1 cellular context compared by ENCODE assay signal in genomic region chr1:180630408-180631196, GRCh38.
A peak's percentile ranks its signal among the peaks of the same experiment; 100 is the strongest.
TF ChIP-seq lines count a peak whose summit lies in the region.

No MANE protein-coding gene starts in this region.

TF ChIP-seq in GM12878, 131 proteins besides CTCF, POLR2A, EP300 and RAD21:
- peak; percentile 35 to 44; a peak in 2 of 4 replicates for TF ChIP-seq IKZF2 (IDR thresholded peaks at IDR 0.05)
- TF ChIP-seq NBN (IDR thresholded peaks at IDR 0.05): 0 out of 2 replicates have a peak, but pooled peaks have one; percentile 64
- TF ChIP-seq ZNF384 (IDR thresholded peaks at IDR 0.05; ENCODE audit: borderline replicate concordance, low read depth, low read length): 0 out of 2 replicates have a peak, but pooled peaks have one; percentile 12
- TF ChIP-seq MTA2 (IDR thresholded peaks at IDR 0.05; ENCODE audit: low read depth): peak; percentile 43; the same call in 1 of the 2 replicates
- no peak for TF ChIP-seq SUPT20H (IDR thresholded peaks at IDR 0.05; ENCODE audit: borderline replicate concordance, control insufficient read depth, low read depth, low read length)
- TF ChIP-seq NFYA (IDR thresholded peaks at IDR 0.05; ENCODE audit: borderline replicate concordance, low read depth, low read length): no peak
- TF ChIP-seq BHLHE40 (IDR thresholded peaks at IDR 0.05; ENCODE audit: borderline replicate concordance in 1 of 2, low read depth in 2 of 2, low read length in 1 of 2): peak in 1 of 2 experiments; percentile 59; a peak in 1 of 4 replicates
- peak; percentile 45; the same call in 1 of the 2 replicates for TF ChIP-seq ATF7 (IDR thresholded peaks at IDR 0.05; ENCODE audit: low read depth)
- no peak for TF ChIP-seq NFXL1 (IDR thresholded peaks at IDR 0.05; ENCODE audit: borderline replicate concordance)
